Comparison of ENCODE assay signal across 1 cellular context in genomic region chr2:21837561-21837960, GRCh38.
TF ChIP-seq lines count a peak whose summit lies in the region.

No MANE protein-coding gene starts in this region.

TF ChIP-seq in IMR-90, 13 proteins besides CTCF, POLR2A, EP300 and RAD21 (continued from another document):
- TF ChIP-seq ELK1 (IDR thresholded peaks at IDR 0.05; ENCODE audit: borderline replicate concordance, low read depth, low read length) (no peak), MAFK (IDR thresholded peaks at IDR 0.05; ENCODE audit: low read depth, low read length) (no peak), RFX5 (IDR thresholded peaks at IDR 0.05; ENCODE audit: low read depth, low read length) (no peak), CHD1 (IDR thresholded peaks at IDR 0.05; ENCODE audit: low read depth, low read length) (no peak), NFE2L2 (IDR thresholded peaks at IDR 0.05; ENCODE audit: low read depth, low read length) (no peak), USF2 (IDR thresholded peaks at IDR 0.05; ENCODE audit: low read depth, low read length) (no peak), CEBPB (IDR thresholded peaks at IDR 0.05; ENCODE audit: low read depth, low read length) (no peak), MXI1 (IDR thresholded peaks at IDR 0.05; ENCODE audit: borderline replicate concordance, low read depth, low read length) (no peak), MAZ (IDR thresholded peaks at IDR 0.05; ENCODE audit: borderline replicate concordance, low read depth, low read length) (no peak), SMC3 (IDR thresholded peaks at IDR 0.05; ENCODE audit: low read depth, low read length) (no peak), FOS (IDR thresholded peaks at IDR 0.05; ENCODE audit: low read depth, low read length) (no peak)
